In genomic region chr16:16262954-16263555, GRCh38 we compare ENCODE assay signal across 3 cellular contexts. TPM values are rescaled to one million over a fixed set of nuclear protein-coding genes. Genes with fewer than 3 reads are reported as not detected.
"Had no signal": no experiment of that assay in that cellular context is flagged by ENCODE, and none has a peak within 500 bp of the region (broad histone marks: within the 10 kb centered on the region; RNA-seq: fewer than 3 reads in every experiment).

No MANE protein-coding gene starts in this region.

RNA-seq across cellular contexts. Expression of gene ABCC6, which starts 39.8 kb away (rescaled TPM):
- total RNA-seq: MCF 10A, OCI-LY7, SJSA1 had no signal
